Comparison of ENCODE assay signal across 1 cellular context in genomic region chr2:10120158-10120937, GRCh38.
TF ChIP-seq lines count a peak whose summit lies in the region.

No MANE protein-coding gene starts in this region.

TF ChIP-seq in K562, 482 proteins besides CTCF, POLR2A, EP300 and RAD21 (continued from another document and continues in another):
- TF ChIP-seq RREB1 (CRISPR knock-in tag; IDR thresholded peaks at IDR 0.05) (0 out of 2 replicates have a peak, but pooled peaks have one; percentile 62), ZNF592 (IDR thresholded peaks at IDR 0.05) (peak; percentile 65), COPS2 (conservative IDR thresholded peaks at IDR 0.05) (no peak), PHF8 (IDR thresholded peaks at IDR 0.05; ENCODE audit: borderline replicate concordance, low read length) (peak; percentile 86; the same call in 1 of the 2 replicates), RBM17 (IDR thresholded peaks at IDR 0.05; ENCODE audit: borderline replicate concordance, low read depth, low read length) (no peak), TAF15 (IDR thresholded peaks at IDR 0.05; ENCODE audit: low read depth, low read length) (no peak), POU5F1 (IDR thresholded peaks at IDR 0.05; ENCODE audit: borderline replicate concordance, low read depth, low read length, partially characterized antibody) (no peak), ATF4 (CRISPR knock-in tag; IDR thresholded peaks at IDR 0.05) (no peak), LCOR (CRISPR knock-in tag; IDR thresholded peaks at IDR 0.05) (peak; percentile 96), ZNF77 (CRISPR knock-in tag; IDR thresholded peaks at IDR 0.05) (no peak), EP400 (IDR thresholded peaks at IDR 0.05) (peak; percentile 99), ZNF57 (CRISPR knock-in tag; IDR thresholded peaks at IDR 0.05) (no peak), NFE2 (IDR thresholded peaks at IDR 0.05; ENCODE audit: low read depth) (peak; percentile 89), CEBPZ (IDR thresholded peaks at IDR 0.05; ENCODE audit: borderline replicate concordance, low read depth, low read length) (no peak), JUND (IDR thresholded peaks at IDR 0.05; ENCODE audit: borderline replicate concordance, low read depth, low read length) (peak; percentile 89), JUND (tag; IDR thresholded peaks at IDR 0.05; ENCODE audit: borderline replicate concordance, low read depth, low read length) (peak; percentile 82; the same call in 1 of the 3 replicates), THRAP3 (IDR thresholded peaks at IDR 0.05; ENCODE audit: borderline replicate concordance) (no peak), NR2C1 (IDR thresholded peaks at IDR 0.05) (no peak), NR2C1 (tag; IDR thresholded peaks at IDR 0.05) (peak; percentile 8; the same call in 1 of the 2 replicates), GTF2B (IDR thresholded peaks at IDR 0.05; ENCODE audit: extremely low read depth, insufficient read length) (no peak), HLTF (IDR thresholded peaks at IDR 0.05) (no peak), ZNF551 (CRISPR knock-in tag; IDR thresholded peaks at IDR 0.05) (no peak), KAT8 (IDR thresholded peaks at IDR 0.05; ENCODE audit: low read depth) (no peak), ZNF449 (CRISPR knock-in tag; IDR thresholded peaks at IDR 0.05) (no peak), TFE3 (CRISPR knock-in tag; IDR thresholded peaks at IDR 0.05) (no peak), SIX5 (IDR thresholded peaks at IDR 0.05; ENCODE audit: borderline replicate concordance in 1 of 2, insufficient read depth in 1 of 2, low read depth in 1 of 2, low read length in 2 of 2) (no peak), NR0B1 (IDR thresholded peaks at IDR 0.05; ENCODE audit: partially characterized antibody) (no peak), LARP7 (IDR thresholded peaks at IDR 0.05) (no peak), FOXK2 (conservative IDR thresholded peaks at IDR 0.05 in 1 of 2, IDR thresholded peaks at IDR 0.05 in 1 of 2; ENCODE audit: low read depth in 2 of 2) (no peak), RFX7 (CRISPR knock-in tag; IDR thresholded peaks at IDR 0.05) (no peak), ARID2 (IDR thresholded peaks at IDR 0.05) (no peak), SRSF1 (IDR thresholded peaks at IDR 0.05; ENCODE audit: low read depth, low read length) (no peak), ELF4 (CRISPR knock-in tag; IDR thresholded peaks at IDR 0.05) (no peak), WHSC1 (IDR thresholded peaks at IDR 0.05; ENCODE audit: low read length) (no peak), RFX5 (IDR thresholded peaks at IDR 0.05; ENCODE audit: low read depth, low read length) (no peak), FOSL1 (tag; conservative IDR thresholded peaks at IDR 0.05) (peak; percentile 91), THRA (IDR thresholded peaks at IDR 0.05) (no peak), CHD4 (IDR thresholded peaks at IDR 0.05; ENCODE audit: insufficient read depth, insufficient replicate concordance, low read depth, low read length, poor library complexity, severe bottlenecking) (no peak), ARID1B (IDR thresholded peaks at IDR 0.05) (peak; percentile 46; the same call in 1 of the 2 replicates)
